ENCODE assay signal across 12 cellular contexts in genomic region chr11:5234390-5234834, GRCh38. TPM values are rescaled to one million over a fixed set of nuclear protein-coding genes. Genes with fewer than 3 reads are reported as not detected.
DNase-seq lines count a peak whose midpoint lies in the region; ATAC-seq and TF ChIP-seq lines count a peak whose summit lies in the region.
"Had no signal": no experiment of that assay in that cellular context is flagged by ENCODE, and none has a peak within 500 bp of the region (broad histone marks: within the 10 kb centered on the region; RNA-seq: fewer than 3 reads in every experiment).

HBD (minus strand) TSS chr11:5234483; CDS start chr11:5234433, 50 bp downstream.

- POLR2A ChIA-PET in AG04450 (lab: Yijun Ruan, JAX), result no interaction called here
- POLR2A ChIA-PET in activated CD4-positive, alpha-beta memory T cell treated with anti-CD3 and anti-CD28 coated beads for 36 hours (lab: Charles Lee), result no interaction called here

- ATAC-seq in GM19372 (IDR thresholded peaks at IDR 0.05; ENCODE audit: low read depth, unreplicated experiment) (peak; percentile 79), HG03095 (IDR thresholded peaks at IDR 0.05; ENCODE audit: unreplicated experiment) (peak; percentile 67)
- ATAC-seq: activated CD4-positive, alpha-beta T cell treated with anti-CD3 and anti-CD28 coated beads for 36 hours; lower lobe of right lung had no signal

- 19 to 25% methylated on average over 2 of the region's 2 CpGs for WGBS in thyroid gland, 2 donors

- H3K27me3 Mint-ChIP-seq in activated CD4-positive, alpha-beta memory T cell treated with anti-CD3 and anti-CD28 coated beads for 36 hours, result no peaks in the 10 kb centered on the region

- no peaks in the 10 kb centered on the region for H3K36me3 ChIP-seq in thyroid gland
- H3K36me3 ChIP-seq: colonic mucosa, lower lobe of right lung had no signal

- H3K4me3 Mint-ChIP-seq in activated CD4-positive, alpha-beta memory T cell treated with anti-CD3 and anti-CD28 coated beads for 36 hours, result no peak within 1 kb of the TSS
- H3K4me3 Mint-ChIP-seq: activated CD4-positive, alpha-beta T cell treated with anti-CD3 and anti-CD28 coated beads for 36 hours had no signal

- intact Hi-C loops in thyroid gland (cut with DNase I), result no loop called here
- intact Hi-C loops in activated CD4-positive, alpha-beta memory T cell treated with anti-CD3 and anti-CD28 coated beads for 36 hours (cut with micrococcal nuclease), result no loop called here

- TF ChIP-seq CTCF in AG04450 (IDR thresholded peaks at IDR 0.05; ENCODE audit: low read depth, low read length), result no peak
- TF ChIP-seq CTCF in thyroid gland (IDR thresholded peaks at IDR 0.05), result no peak

- CTCF ChIA-PET in AG04450 (lab: Charles Lee), result no interaction called here
- CTCF ChIA-PET in activated CD4-positive, alpha-beta memory T cell treated with anti-CD3 and anti-CD28 coated beads for 36 hours (lab: Charles Lee), result no interaction called here

- H3K27me3 ChIP-seq in AG04450 (ENCODE audit: control insufficient read depth, insufficient read depth, low read length) (no peaks in the 10 kb centered on the region), thyroid gland (no peaks in the 10 kb centered on the region)
- H3K27me3 ChIP-seq: colonic mucosa had no signal

- no peaks in the 10 kb centered on the region for H3K4me1 ChIP-seq in thyroid gland
- H3K4me1 ChIP-seq: colonic mucosa, lower lobe of right lung had no signal

- no peak within 1 kb of the TSS for H3K27ac Mint-ChIP-seq in activated CD4-positive, alpha-beta memory T cell treated with anti-CD3 and anti-CD28 coated beads for 36 hours
- H3K27ac Mint-ChIP-seq: activated CD4-positive, alpha-beta T cell treated with anti-CD3 and anti-CD28 coated beads for 36 hours had no signal

- H3K36me3 Mint-ChIP-seq in activated CD4-positive, alpha-beta memory T cell treated with anti-CD3 and anti-CD28 coated beads for 36 hours, result no peaks in the 10 kb centered on the region

- H3K9me3 ChIP-seq in AG04450 (ENCODE audit: control insufficient read depth, insufficient read depth, low read length), result no peaks in the 10 kb centered on the region
- no peaks in the 10 kb centered on the region for H3K9me3 ChIP-seq in thyroid gland
- H3K9me3 ChIP-seq: colonic mucosa, lower lobe of right lung had no signal

- H3K4me1 Mint-ChIP-seq in activated CD4-positive, alpha-beta memory T cell treated with anti-CD3 and anti-CD28 coated beads for 36 hours (ENCODE audit: low read depth), result peaks cover 5% of the 10 kb centered on the region
- H3K4me1 Mint-ChIP-seq: activated CD4-positive, alpha-beta T cell treated with anti-CD3 and anti-CD28 coated beads for 36 hours had no signal

- TF ChIP-seq POLR2A in thyroid gland (IDR thresholded peaks at IDR 0.05), result no peak

- no peaks in the 10 kb centered on the region for H3K9me3 Mint-ChIP-seq in activated CD4-positive, alpha-beta memory T cell treated with anti-CD3 and anti-CD28 coated beads for 36 hours

- peak within 1 kb of the TSS; percentile 40 for H3K27ac ChIP-seq in AG04450 (ENCODE audit: low read depth, low read length)
- H3K27ac ChIP-seq in thyroid gland, result no peak within 1 kb of the TSS
- H3K27ac ChIP-seq: colonic mucosa, lower lobe of right lung had no signal

- H3K4me3 ChIP-seq in AG04450 (ENCODE audit: low read depth, low read length), result no peak within 1 kb of the TSS; the same call in 1 of the 2 replicates
- no peak within 1 kb of the TSS for H3K4me3 ChIP-seq in thyroid gland (replicated peaks in 1 of 3)
- H3K4me3 ChIP-seq: colonic mucosa, lower lobe of right lung had no signal

- DNase-seq in AG04450 (ENCODE audit: low read depth, low spot score), result peak; percentile 21
- DNase-seq in SKM-1 treated with dmso at 0.1 percent for 144 hours (lab: John Stamatoyannopoulos, UW; ENCODE audit: unreplicated experiment), result peak; percentile 84
- no peak for DNase-seq in NCI-H2227 treated with DMSO at 0.1 percent for 48 hours (lab: John Stamatoyannopoulos, UW)
- no peak for DNase-seq in nucleus accumbens (lab: John Stamatoyannopoulos, UW)
- no peak for DNase-seq in thyroid gland
- no peak for DNase-seq in activated CD4-positive, alpha-beta memory T cell treated with anti-CD3 and anti-CD28 coated beads for 36 hours
- DNase-seq: activated CD4-positive, alpha-beta T cell treated with anti-CD3 and anti-CD28 coated beads for 36 hours; colonic mucosa; lower lobe of right lung; NCI-H69 had no signal

RNA-seq across cellular contexts. Expression of gene HBD, which starts in this region (rescaled TPM):
- polyA plus RNA-seq in AG04450 (2011; rRNA removed), result 42.2 and 59.0 TPM in 2 replicates
- 5.1 and 12.0 TPM in 2 replicates for polyA minus RNA-seq in AG04450 (2011; rRNA and poly(A)+ RNA removed)
- 1 to 10 TPM in 1 of 4 donors, not detected in 3; 1.0 TPM for total RNA-seq in thyroid gland
- total RNA-seq in activated CD4-positive, alpha-beta memory T cell treated with anti-CD3 and anti-CD28 coated beads for 36 hours, result not detected
- total RNA-seq: activated CD4-positive, alpha-beta T cell treated with anti-CD3 and anti-CD28 coated beads for 36 hours; colonic mucosa; lower lobe of right lung had no signal

Comparison
In these comparisons a context has a peak if more than half of its experiments do, and no peak if none do; other contexts are left out.
1. DNase-seq: peak in AG04450 (single experiment) and SKM-1 treated with dmso at 0.1 percent for 144 hours (single experiment); none in NCI-H2227 treated with DMSO at 0.1 percent for 48 hours (single experiment), nucleus accumbens (0 of 56), thyroid gland (0 of 2) and activated CD4-positive, alpha-beta memory T cell treated with anti-CD3 and anti-CD28 coated beads for 36 hours (single experiment).